Comparison of ENCODE assay signal across 8 cellular contexts in the genomic region with DNA sequence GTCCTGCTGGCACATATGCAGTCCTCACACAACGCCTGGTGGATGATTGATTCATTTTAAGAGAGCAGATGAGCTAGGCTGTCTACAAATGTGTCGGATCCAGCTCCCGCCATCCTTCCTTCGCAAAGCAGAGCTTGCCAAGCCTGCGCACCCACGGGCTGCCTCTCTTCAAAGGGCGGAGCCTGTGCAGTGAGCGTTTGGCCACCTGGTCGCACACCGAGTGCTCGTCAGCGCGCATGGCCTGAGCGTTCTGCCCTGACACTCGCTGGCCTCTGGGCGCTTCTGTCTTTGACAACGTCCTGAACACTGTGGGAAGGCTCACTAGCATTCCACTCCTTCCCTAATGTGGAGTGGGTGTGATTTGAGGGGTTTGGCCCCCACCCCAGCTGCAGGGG. TPM values are rescaled to one million over a fixed set of nuclear protein-coding genes. Genes with fewer than 3 reads are reported as not detected.
DNase-seq lines count a peak whose midpoint lies in the region; ATAC-seq, FAIRE-seq and TF ChIP-seq lines count a peak whose summit lies in the region.

No MANE protein-coding gene starts in this region.

- peaks cover 50% of the 10 kb centered on the region for H3K27me3 Mint-ChIP-seq in activated CD8-positive, alpha-beta memory T cell treated with anti-CD3 and anti-CD28 coated beads, Interleukin-2, amount 10 ng/mL, durations not matched to agents 7 days and 5 days
- peaks cover 49% of the 10 kb centered on the region for H3K27me3 Mint-ChIP-seq in activated T-helper 2 cell treated with anti-CD3 and anti-CD28 coated beads, Interferon-gamma antibody, Interleukin-2, Interleukin-4, amounts not matched to agents 10 μg/mL and 5 μg/mL and 100 μg/mL, durations not matched to agents 14 hours and 24 hours and 36 hours (ENCODE audit: low read depth)

- H3K36me3 Mint-ChIP-seq in activated CD8-positive, alpha-beta memory T cell treated with anti-CD3 and anti-CD28 coated beads, Interleukin-2, amount 10 ng/mL, durations not matched to agents 7 days and 5 days = no peaks in the 10 kb centered on the region
- H3K36me3 Mint-ChIP-seq in activated T-helper 2 cell treated with anti-CD3 and anti-CD28 coated beads, Interferon-gamma antibody, Interleukin-2, Interleukin-4, amounts not matched to agents 10 μg/mL and 5 μg/mL and 100 μg/mL, durations not matched to agents 14 hours and 24 hours and 36 hours (ENCODE audit: low read depth) = no peaks in the 10 kb centered on the region

- no peak overlapping the region for H3K27ac Mint-ChIP-seq in activated CD8-positive, alpha-beta memory T cell treated with anti-CD3 and anti-CD28 coated beads, Interleukin-2, amount 10 ng/mL, durations not matched to agents 7 days and 5 days
- no peak overlapping the region for H3K27ac Mint-ChIP-seq in activated T-helper 2 cell treated with anti-CD3 and anti-CD28 coated beads, Interferon-gamma antibody, Interleukin-2, Interleukin-4, amounts not matched to agents 10 μg/mL and 5 μg/mL and 100 μg/mL, durations not matched to agents 14 hours and 24 hours and 36 hours

- ATAC-seq in activated CD8-positive, alpha-beta memory T cell treated with anti-CD3 and anti-CD28 coated beads, Interleukin-2, amount 10 ng/mL, durations not matched to agents 7 days and 5 days = no peak
- no peak for ATAC-seq in HG02981 (IDR thresholded peaks at IDR 0.05; ENCODE audit: unreplicated experiment)

- H3K27ac ChIP-seq in left ventricle myocardium inferior (replicated peaks) (peak overlapping the region; percentile 75), spleen (no peak overlapping the region)

- H3K27me3 ChIP-seq in left ventricle myocardium inferior (ENCODE audit: low read depth) (peaks cover 29% of the 10 kb centered on the region), spleen (replicated peaks in 1 of 7) (peaks cover 0 to 57% (median 20%) of the 10 kb centered on the region in 7 donors)

- peak overlapping the region; percentile 71 for H3K4me3 ChIP-seq in left ventricle myocardium inferior
- peak overlapping the region in 6 of 8 donors; percentile 37 to 74 (median 44) for H3K4me3 ChIP-seq in spleen

- TF ChIP-seq CTCF in left ventricle myocardium inferior (IDR thresholded peaks at IDR 0.05; ENCODE audit: borderline replicate concordance) = no peak
- TF ChIP-seq CTCF in spleen (IDR thresholded peaks at IDR 0.05 in 8 of 11, conservative IDR thresholded peaks at IDR 0.05 in 3 of 11) = no peak

- no peak for FAIRE-seq in GM12892 (lab: Jason Lieb, UNC)

- H3K4me1 Mint-ChIP-seq in activated CD8-positive, alpha-beta memory T cell treated with anti-CD3 and anti-CD28 coated beads, Interleukin-2, amount 10 ng/mL, durations not matched to agents 7 days and 5 days = peaks cover 11% of the 10 kb centered on the region
- H3K4me1 Mint-ChIP-seq in activated T-helper 2 cell treated with anti-CD3 and anti-CD28 coated beads, Interferon-gamma antibody, Interleukin-2, Interleukin-4, amounts not matched to agents 10 μg/mL and 5 μg/mL and 100 μg/mL, durations not matched to agents 14 hours and 24 hours and 36 hours (ENCODE audit: low read depth) = peaks cover 12% of the 10 kb centered on the region

- CTCF ChIA-PET in activated CD8-positive, alpha-beta memory T cell treated with anti-CD3 and anti-CD28 coated beads, Interleukin-2, amount 10 ng/mL, durations not matched to agents 7 days and 5 days (lab: Charles Lee) = interaction anchor here (0.8 to 2.8 kb wide), 5 partner anchors 10 to 429 kb away, joined by 3 to 12 read pairs (median 4); no protein-coding TSS in a partner anchor

- 38 to 74% (median 55%) methylated on average over 11 to 17 of the region's 17 CpGs for WGBS in spleen, 5 donors

- H3K9me3 ChIP-seq in left ventricle myocardium inferior (replicated peaks) (no peaks in the 10 kb centered on the region), spleen (no peaks in the 10 kb centered on the region)

- TF ChIP-seq POLR2A in spleen (IDR thresholded peaks at IDR 0.05) = no peak
- TF ChIP-seq POLR2A in GM12892 (IDR thresholded peaks at IDR 0.05; ENCODE audit: low read depth, low read length) = no peak

- H3K4me1 ChIP-seq in left ventricle myocardium inferior = peaks cover 32% of the 10 kb centered on the region
- peaks cover 4 to 41% (median 26%) of the 10 kb centered on the region in 6 donors for H3K4me1 ChIP-seq in spleen

- no peaks in the 10 kb centered on the region for H3K9me3 Mint-ChIP-seq in activated CD8-positive, alpha-beta memory T cell treated with anti-CD3 and anti-CD28 coated beads, Interleukin-2, amount 10 ng/mL, durations not matched to agents 7 days and 5 days (ENCODE audit: low read depth)
- H3K9me3 Mint-ChIP-seq in activated T-helper 2 cell treated with anti-CD3 and anti-CD28 coated beads, Interferon-gamma antibody, Interleukin-2, Interleukin-4, amounts not matched to agents 10 μg/mL and 5 μg/mL and 100 μg/mL, durations not matched to agents 14 hours and 24 hours and 36 hours = no peaks in the 10 kb centered on the region

- no peak for DNase-seq in activated CD8-positive, alpha-beta memory T cell treated with anti-CD3 and anti-CD28 coated beads, Interleukin-2, amount 10 ng/mL, durations not matched to agents 7 days and 5 days
- no peak for DNase-seq in activated CD8-positive, alpha-beta memory T cell treated with anti-CD3 and anti-CD28 coated beads, Interleukin-2, amount 50 U/mL, for 48 hours
- no peak for DNase-seq in activated T-helper 2 cell treated with anti-CD3 and anti-CD28 coated beads, Interferon-gamma antibody, Interleukin-2, Interleukin-4, amounts not matched to agents 10 μg/mL and 5 μg/mL and 100 μg/mL, durations not matched to agents 14 hours and 24 hours and 36 hours (ENCODE audit: low spot score)
- DNase-seq in left ventricle myocardium inferior (no peak), spleen (no peak), GM12892 (ENCODE audit: insufficient read length) (no peak), NCI-H2171 treated with DMSO at 0.1 percent for 48 hours (lab: John Stamatoyannopoulos, UW) (no peak)

- H3K4me3 Mint-ChIP-seq in activated CD8-positive, alpha-beta memory T cell treated with anti-CD3 and anti-CD28 coated beads, Interleukin-2, amount 10 ng/mL, durations not matched to agents 7 days and 5 days = peak overlapping the region; percentile 76
- H3K4me3 Mint-ChIP-seq in activated T-helper 2 cell treated with anti-CD3 and anti-CD28 coated beads, Interferon-gamma antibody, Interleukin-2, Interleukin-4, amounts not matched to agents 10 μg/mL and 5 μg/mL and 100 μg/mL, durations not matched to agents 14 hours and 24 hours and 36 hours (ENCODE audit: low read depth) = peak overlapping the region; percentile 88

- intact Hi-C loops in activated T-helper 2 cell treated with anti-CD3 and anti-CD28 coated beads, Interferon-gamma antibody, Interleukin-2, Interleukin-4, amounts not matched to agents 10 μg/mL and 5 μg/mL and 100 μg/mL, durations not matched to agents 14 hours and 24 hours and 36 hours (cut with micrococcal nuclease) = loop anchor here (10.0 kb wide), 1 partner anchor 1189 kb away; no protein-coding TSS in a partner anchor
- intact Hi-C loops in left ventricle myocardium inferior (cut with micrococcal nuclease) = loop anchor here (5.0 kb wide), 1 partner anchor 1192 kb away; no protein-coding TSS in a partner anchor
- intact Hi-C loops in spleen (cut with DNase I; ENCODE audit: low total_unique reads) = loop anchor here (5.0 kb wide), 1 partner anchor 1192 kb away; no protein-coding TSS in a partner anchor

- H3K36me3 ChIP-seq in left ventricle myocardium inferior (no peaks in the 10 kb centered on the region), spleen (no peaks in the 10 kb centered on the region)

RNA-seq across cellular contexts. Expression of a gene that starts 47.1 kb away (rescaled TPM):
- not detected for total RNA-seq in activated CD8-positive, alpha-beta memory T cell treated with anti-CD3 and anti-CD28 coated beads, Interleukin-2, amount 10 ng/mL, durations not matched to agents 7 days and 5 days
- not detected in 2 replicates for total RNA-seq in activated T-helper 2 cell treated with anti-CD3 and anti-CD28 coated beads, Interferon-gamma antibody, Interleukin-2, Interleukin-4, amounts not matched to agents 10 μg/mL and 5 μg/mL and 100 μg/mL, durations not matched to agents 14 hours and 24 hours and 36 hours
- total RNA-seq in left ventricle myocardium inferior (not detected), spleen (not detected)
- under 1 TPM in 1 of 3 donors, not detected in 2; 0.04 TPM for polyA plus RNA-seq in spleen
- 0.08 TPM for polyA plus RNA-seq in GM12892 (2012; ENCODE audit: missing spikeins)
